In the genomic region with DNA sequence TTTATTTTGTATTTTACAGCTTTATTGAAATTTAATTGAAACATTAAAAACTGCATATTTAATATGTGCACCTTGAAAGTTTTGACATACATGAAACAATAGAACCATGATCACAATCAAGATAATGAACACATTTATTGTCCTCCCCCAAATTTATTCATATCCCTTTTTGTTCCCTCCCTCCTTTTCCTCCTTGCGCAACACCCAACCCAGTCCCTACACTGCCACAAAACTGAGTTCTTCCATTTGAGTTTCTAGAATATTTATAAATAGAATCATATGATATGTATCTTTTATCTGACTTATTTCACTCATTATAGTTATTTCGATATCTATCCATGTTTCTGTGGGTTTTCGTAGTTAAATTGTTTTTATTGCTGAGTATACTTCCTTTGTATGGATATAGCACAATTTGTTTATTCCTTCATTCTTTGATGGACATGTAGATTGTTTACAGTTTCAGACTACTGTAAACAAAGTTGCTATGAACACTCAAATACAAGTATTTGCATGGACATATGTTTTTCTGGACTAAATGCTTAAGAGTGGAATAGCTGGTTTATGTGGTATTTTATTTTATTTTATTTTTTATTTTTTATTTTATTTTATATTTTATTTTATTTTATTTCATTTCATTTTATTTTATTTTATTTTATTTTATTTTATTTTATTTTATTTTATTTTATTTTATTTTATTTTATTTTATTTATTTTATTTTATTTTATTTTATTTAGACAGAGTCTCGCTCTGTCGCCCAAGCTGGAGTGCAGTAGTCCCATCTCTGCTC, we compare ENCODE assay signal across 17 cellular contexts.
A peak's percentile ranks its signal among the peaks of the same experiment; 100 is the strongest.
DNase-seq lines count a peak whose midpoint lies in the region; ATAC-seq, FAIRE-seq and TF ChIP-seq lines count a peak whose summit lies in the region.
"Had no signal": no experiment of that assay in that cellular context is flagged by ENCODE, and none has a peak within 500 bp of the region (broad histone marks: within the 10 kb centered on the region; RNA-seq: fewer than 3 reads in every experiment).

No MANE protein-coding gene starts in this region.

- H4K20me1 ChIP-seq in HCT116 (ENCODE audit: insufficient read depth) (no peaks in the 10 kb centered on the region), H1 (replicated peaks in 1 of 2; ENCODE audit: control insufficient read depth in 1 of 2, insufficient read depth in 2 of 2, low read length in 2 of 2) (no peaks in the 10 kb centered on the region)

- no peak overlapping the region for H2BK15ac ChIP-seq in H1 (ENCODE audit: low read length)

- TF ChIP-seq RAD21 in HCT116 (IDR thresholded peaks at IDR 0.05; ENCODE audit: low read depth) (no peak), H1 (IDR thresholded peaks at IDR 0.05 in 1 of 2, conservative IDR thresholded peaks at IDR 0.05 in 1 of 2; ENCODE audit: low read depth in 2 of 2, low read length in 2 of 2) (no peak)

- no peaks in the 10 kb centered on the region for H3K79me1 ChIP-seq in H1 (ENCODE audit: low read depth, low read length)

- H3K56ac ChIP-seq in H1 (replicated peaks; ENCODE audit: insufficient read length, low read depth, low read length): no peak overlapping the region

- peak overlapping the region; percentile 46 for H2AFZ ChIP-seq in HCT116 (ENCODE audit: low read depth, low read length, poor library complexity, severe bottlenecking)
- H2AFZ ChIP-seq in H1 (ENCODE audit: low read length): no peak overlapping the region

- H3K4me2 ChIP-seq in HCT116 (ENCODE audit: low read length) (no peak overlapping the region), H1 (ENCODE audit: insufficient read depth in 1 of 2, low read depth in 2 of 2, low read length in 2 of 2) (no peak overlapping the region)

- POLR2A ChIA-PET in HCT116 (lab: Charles Lee): no interaction called here
- POLR2A ChIA-PET in H1 (lab: Charles Lee; ENCODE audit: partially characterized antibody): no interaction called here

- 96% methylated on average over 5 of the region's 5 CpGs; no CpG with 5 or more reads in 1 of the 2 experiments for WGBS in H1 (ENCODE audit: extremely low coverage in 1 of 2, insufficient coverage in 1 of 2, insufficient read length in 1 of 2, insufficient replicate concordance in 2 of 2, low coverage in 1 of 2, low lambda C conversion rate in 2 of 2, missing lambda C conversion rate in 1 of 2), 2 experiments
- 90 to 91% (median 91%) methylated on average over 5 of the region's 5 CpGs for WGBS in small intestine, 3 donors

- H3K79me2 ChIP-seq in HCT116 (ENCODE audit: insufficient read depth, low read length) (no peaks in the 10 kb centered on the region), H1 (ENCODE audit: control insufficient read depth in 1 of 2, insufficient read depth in 2 of 2, low read length in 2 of 2) (no peaks in the 10 kb centered on the region)

- H3K9ac ChIP-seq in HCT116 (ENCODE audit: low read length): no peak overlapping the region
- H3K9ac ChIP-seq in H1 (replicated peaks in 1 of 4; ENCODE audit: extremely low read depth in 1 of 4, low read depth in 3 of 4, low read length in 3 of 4): no peak overlapping the region

- H4K8ac ChIP-seq in H1 (ENCODE audit: extremely low read depth, insufficient read depth, low read length): no peak overlapping the region

- ATAC-seq in HCT116: no peak
- no peak for ATAC-seq in left ventricle myocardium superior
- ATAC-seq: CD8-positive, alpha-beta T cell had no signal

- no peak for TF ChIP-seq EP300 in H1 (IDR thresholded peaks at IDR 0.05; ENCODE audit: borderline replicate concordance in 1 of 2, low read depth in 2 of 2, low read length in 2 of 2)

- H3K4me3 ChIP-seq in HCT116 (replicated peaks in 1 of 2; ENCODE audit: low read depth in 1 of 2, low read length in 2 of 2) (no peak overlapping the region), H1 (ENCODE audit: extremely low read depth in 1 of 4, insufficient read depth in 2 of 4, low read depth in 3 of 4, low read length in 4 of 4) (no peak overlapping the region), small intestine (ENCODE audit: low read depth in 1 of 2, low read length in 2 of 2) (no peak overlapping the region), coronary artery (no peak overlapping the region)

- H3K4ac ChIP-seq in H1 (replicated peaks; ENCODE audit: insufficient read length, low read depth, low read length): no peak overlapping the region

- no peaks in the 10 kb centered on the region for H3K9me2 ChIP-seq in HCT116 (ENCODE audit: insufficient read depth)

- no peaks in the 10 kb centered on the region; the same call in 1 of the 2 replicates for H3K23me2 ChIP-seq in H1 (ENCODE audit: low read depth, low read length)

- no peak overlapping the region for H2BK20ac ChIP-seq in H1 (ENCODE audit: low read length)

- no peak overlapping the region for H3K23ac ChIP-seq in H1 (ENCODE audit: insufficient read length)

- BruUV-seq in HCT116 (replicated peaks; lab: Mats Ljungman, UMichigan): no TSS peak

- no peak overlapping the region for H4K91ac ChIP-seq in H1 (replicated peaks; ENCODE audit: insufficient read length, low read length)

- no peak overlapping the region for H3K27ac ChIP-seq in HCT116 (ENCODE audit: low read depth, low read length)
- no peak overlapping the region for H3K27ac ChIP-seq in H1 (ENCODE audit: low read depth, low read length)
- H3K27ac ChIP-seq in small intestine (ENCODE audit: low read depth in 1 of 2, low read length in 1 of 2): no peak overlapping the region
- no peak overlapping the region for H3K27ac ChIP-seq in coronary artery

- TF ChIP-seq POLR2A in HCT116 (IDR thresholded peaks at IDR 0.05; ENCODE audit: borderline replicate concordance, extremely low read depth, insufficient read depth, insufficient read length) (no peak), H1 (IDR thresholded peaks at IDR 0.05; ENCODE audit: control extremely low read depth in 1 of 2, low read depth in 2 of 2, low read length in 2 of 2) (no peak)

- H3K14ac ChIP-seq in H1 (ENCODE audit: insufficient read length): no peak overlapping the region

- no peaks in the 10 kb centered on the region for H3K36me3 ChIP-seq in HCT116 (ENCODE audit: control insufficient read depth in 1 of 2, insufficient read depth in 2 of 2, low read length in 2 of 2)
- no peaks in the 10 kb centered on the region for H3K36me3 ChIP-seq in H1 (ENCODE audit: control insufficient read depth in 2 of 4, insufficient read depth in 4 of 4, low read length in 3 of 4)
- H3K36me3 ChIP-seq in small intestine (ENCODE audit: control insufficient read depth in 2 of 2, insufficient read depth in 2 of 2, low read length in 2 of 2): no peaks in the 10 kb centered on the region

- DNase-seq in HCT116 (ENCODE audit: low read depth, low spot score): no peak
- peak; percentile 19 for DNase-seq in NCI-H69 (lab: John Stamatoyannopoulos, UW)
- no peak for DNase-seq in H1 (ENCODE audit: low read depth in 1 of 2, low spot score in 2 of 2)
- no peak for DNase-seq in small intestine
- no peak for DNase-seq in left ventricle myocardium superior
- DNase-seq in HT-29 (ENCODE audit: low spot score): no peak
- no peak for DNase-seq in coronary artery (ENCODE audit: low spot score)
- DNase-seq: CD8-positive, alpha-beta T cell; COR-L47; DMS153; DMS79 treated with DMSO at 0.1 percent for 48 hours; EL; GDM1; KBM-7 had no signal

- RAD21 ChIA-PET in HCT116 (lab: Charles Lee; ENCODE audit: low non-redundant PET in 1 of 2, low total read pairs in 2 of 2, uncharacterized antibody in 2 of 2, unreplicated experiment in 2 of 2): no interaction called here

- no peak overlapping the region for H2BK120ac ChIP-seq in H1 (replicated peaks; ENCODE audit: low read depth, low read length)

- no peak overlapping the region for H3K18ac ChIP-seq in H1 (ENCODE audit: extremely low read depth, low read length)

- intact Hi-C loops in HCT116 (cut with micrococcal nuclease): no loop called here
- intact Hi-C loops in left ventricle myocardium superior (cut with micrococcal nuclease): no loop called here

- H2BK5ac ChIP-seq in H1 (ENCODE audit: low read depth, low read length): no peak overlapping the region

- H4K5ac ChIP-seq in H1 (ENCODE audit: insufficient read length, low read depth, low read length): no peak overlapping the region

- H3K27me3 ChIP-seq in HCT116 (ENCODE audit: insufficient read depth, low read length) (no peaks in the 10 kb centered on the region), H1 (replicated peaks in 1 of 4; ENCODE audit: control insufficient read depth in 3 of 4, extremely low read depth in 1 of 4, insufficient read depth in 3 of 4, low read length in 3 of 4) (no peaks in the 10 kb centered on the region), small intestine (ENCODE audit: control insufficient read depth in 2 of 2, insufficient read depth in 2 of 2, low read length in 2 of 2) (no peaks in the 10 kb centered on the region)

- CTCF ChIA-PET in HCT116 (lab: Charles Lee): no interaction called here
- CTCF ChIA-PET in H1 (lab: Charles Lee; ENCODE audit: partially characterized antibody): interaction anchor here (0.7 kb wide), 1 partner anchor 12 kb away, joined by 4 read pairs; no protein-coding TSS in a partner anchor

- no peak overlapping the region for H2AK5ac ChIP-seq in H1 (ENCODE audit: low read depth, low read length)

- H3K9me3 ChIP-seq in HCT116 (ENCODE audit: control insufficient read depth in 1 of 2, insufficient read depth in 1 of 2, low read depth in 1 of 2, low read length in 2 of 2) (no peaks in the 10 kb centered on the region), H1 (ENCODE audit: insufficient read depth in 2 of 2, low read depth in 1 of 2, low read length in 1 of 2) (no peaks in the 10 kb centered on the region), small intestine (ENCODE audit: control insufficient read depth, low read depth) (no peaks in the 10 kb centered on the region)

- FAIRE-seq in H1 (lab: Jason Lieb, UNC) (no peak), small intestine (lab: Jason Lieb, UNC) (peak; percentile 39)
- FAIRE-seq: GM12892, GM19239, HTR-8/SVneo had no signal

- no peaks in the 10 kb centered on the region for H3K4me1 ChIP-seq in HCT116 (ENCODE audit: control insufficient read depth in 1 of 2, insufficient read depth in 2 of 2, low read length in 2 of 2)
- no peaks in the 10 kb centered on the region for H3K4me1 ChIP-seq in H1 (replicated peaks in 1 of 4; ENCODE audit: control insufficient read depth in 3 of 4, insufficient read depth in 4 of 4, low read length in 3 of 4)
- no peaks in the 10 kb centered on the region for H3K4me1 ChIP-seq in small intestine (ENCODE audit: control insufficient read depth in 2 of 2, insufficient read depth in 1 of 2, low read depth in 1 of 2, low read length in 1 of 2)

- no peak overlapping the region for H2BK12ac ChIP-seq in H1 (ENCODE audit: low read depth, low read length)

- TF ChIP-seq CTCF in HCT116 (IDR thresholded peaks at IDR 0.05 in 2 of 3, conservative IDR thresholded peaks at IDR 0.05 in 1 of 3; ENCODE audit: borderline replicate concordance in 1 of 3, insufficient read depth in 1 of 3, low read depth in 2 of 3, low read length in 2 of 3) (no peak), H1 (IDR thresholded peaks at IDR 0.05; ENCODE audit: control extremely low read depth in 1 of 3, insufficient read depth in 1 of 3, low read depth in 1 of 3, low read length in 3 of 3) (no peak), coronary artery (IDR thresholded peaks at IDR 0.05) (no peak)

TF ChIP-seq in H1, 55 proteins besides CTCF, POLR2A, EP300 and RAD21:
- TF ChIP-seq HDAC6 (IDR thresholded peaks at IDR 0.05; ENCODE audit: low read depth, low read length) (no peak), CEBPB (IDR thresholded peaks at IDR 0.05; ENCODE audit: low read depth, low read length) (peak; percentile 84)
